Comparison of ENCODE assay signal across 17 cellular contexts in genomic region chr3:5115506-5116162, GRCh38. TPM values are rescaled to one million over a fixed set of nuclear protein-coding genes. Genes with fewer than 3 reads are reported as not detected.
A peak's percentile ranks its signal among the peaks of the same experiment; 100 is the strongest.
DNase-seq lines count a peak whose midpoint lies in the region; ATAC-seq and TF ChIP-seq lines count a peak whose summit lies in the region.
"Had no signal": no experiment of that assay in that cellular context is flagged by ENCODE, and none has a peak within 500 bp of the region (broad histone marks: within the 10 kb centered on the region; RNA-seq: fewer than 3 reads in every experiment).

No MANE protein-coding gene starts in this region.

- no peak overlapping the region for H3K27ac ChIP-seq in mammary epithelial cell (ENCODE audit: insufficient read depth, low read depth, low read length)
- H3K27ac ChIP-seq in breast epithelium = no peak overlapping the region
- H3K27ac ChIP-seq in SK-N-MC = 0 out of 2 replicates have a peak overlapping the region, but pooled peaks have one; percentile 36
- peak overlapping the region; percentile 44 for H3K27ac ChIP-seq in vagina
- H3K27ac ChIP-seq: 22Rv1, left ventricle myocardium inferior, SJSA1, thyroid gland had no signal

- POLR2A ChIA-PET in Caco-2 (lab: Charles Lee) = no interaction called here

- CTCF ChIA-PET in mammary epithelial cell (lab: Charles Lee; ENCODE audit: low non-redundant PET) (no interaction called here), Caco-2 (lab: Charles Lee) (interaction anchor here (0.7 kb wide), 1 partner anchor 31 kb away, joined by 3 read pairs; no protein-coding TSS in a partner anchor)

- intact Hi-C loops in mammary epithelial cell (cut with micrococcal nuclease) (no loop called here), breast epithelium (cut with DNase I; ENCODE audit: low total_unique reads) (no loop called here), vagina (cut with DNase I) (no loop called here), Caco-2 (cut with micrococcal nuclease; ENCODE audit: unreplicated experiment) (no loop called here)

- H3K9ac ChIP-seq in mammary epithelial cell (ENCODE audit: insufficient read depth, low read length) (no peak overlapping the region), SK-N-MC (ENCODE audit: insufficient read length) (no peak overlapping the region)

- no peak overlapping the region for H3K27ac Mint-ChIP-seq in Caco-2 (ENCODE audit: unreplicated experiment)

- peak; percentile 55 for ATAC-seq in HG02623 (IDR thresholded peaks at IDR 0.05; ENCODE audit: unreplicated experiment)
- no peak for ATAC-seq in left lobe of liver

- peaks cover 6% of the 10 kb centered on the region for H3K4me1 Mint-ChIP-seq in Caco-2 (ENCODE audit: low read depth, unreplicated experiment)
- H3K4me1 Mint-ChIP-seq: central memory CD8-positive, alpha-beta T cell; neural crest cell had no signal

- WGBS in mammary epithelial cell (ENCODE audit: low coverage, missing lambda C conversion rate) = 87% methylated on average over 5 of the region's 6 CpGs

- no peaks in the 10 kb centered on the region for H3K9me3 Mint-ChIP-seq in Caco-2 (ENCODE audit: unreplicated experiment)
- H3K9me3 Mint-ChIP-seq: central memory CD8-positive, alpha-beta T cell had no signal

- no peaks in the 10 kb centered on the region for H3K79me2 ChIP-seq in mammary epithelial cell (ENCODE audit: insufficient read depth, low read length)

- no peak overlapping the region for H3K4me3 Mint-ChIP-seq in Caco-2 (ENCODE audit: unreplicated experiment)
- H3K4me3 Mint-ChIP-seq: activated naive CD8-positive, alpha-beta T cell; central memory CD8-positive, alpha-beta T cell; neural crest cell had no signal

- H3K9me3 ChIP-seq in mammary epithelial cell (replicated peaks; ENCODE audit: insufficient read depth, low read length) = no peaks in the 10 kb centered on the region
- H3K9me3 ChIP-seq in breast epithelium = no peaks in the 10 kb centered on the region
- no peaks in the 10 kb centered on the region for H3K9me3 ChIP-seq in SK-N-MC (ENCODE audit: low read depth, low read length)
- no peaks in the 10 kb centered on the region for H3K9me3 ChIP-seq in vagina
- 0 out of 2 replicates have a peak, but pooled peaks cover 2% of the 10 kb centered on the region for H3K9me3 ChIP-seq in Caco-2
- H3K9me3 ChIP-seq: left ventricle myocardium inferior, SJSA1, thyroid gland had no signal

- H3K4me3 ChIP-seq in mammary epithelial cell (replicated peaks in 1 of 3; ENCODE audit: insufficient read depth in 1 of 3, low read depth in 2 of 3, low read length in 3 of 3) (no peak overlapping the region), breast epithelium (no peak overlapping the region), SK-N-MC (no peak overlapping the region), vagina (no peak overlapping the region), Caco-2 (ENCODE audit: low read depth, low read length) (no peak overlapping the region)
- H3K4me3 ChIP-seq: left ventricle myocardium inferior, SJSA1, thyroid gland had no signal

- peak overlapping the region; percentile 41 for H2AFZ ChIP-seq in mammary epithelial cell (ENCODE audit: low read depth, low read length)

- H3K36me3 Mint-ChIP-seq in Caco-2 (ENCODE audit: insufficient read depth, unreplicated experiment) = no peaks in the 10 kb centered on the region
- H3K36me3 Mint-ChIP-seq: activated naive CD8-positive, alpha-beta T cell had no signal

- BruUV-seq in mammary epithelial cell (replicated peaks; lab: Mats Ljungman, UMichigan) (no TSS peak), Caco-2 (replicated peaks; lab: Mats Ljungman, UMichigan) (no TSS peak)

- no peak for TF ChIP-seq POLR2A in breast epithelium (IDR thresholded peaks at IDR 0.05)
- TF ChIP-seq POLR2A in vagina (IDR thresholded peaks at IDR 0.05) = no peak

- H3K27me3 Mint-ChIP-seq in Caco-2 (ENCODE audit: insufficient read depth, unreplicated experiment) = no peaks in the 10 kb centered on the region
- H3K27me3 Mint-ChIP-seq: activated naive CD8-positive, alpha-beta T cell; central memory CD8-positive, alpha-beta T cell had no signal

- no peaks in the 10 kb centered on the region for H3K27me3 ChIP-seq in mammary epithelial cell (ENCODE audit: insufficient read depth, low read length)
- no peaks in the 10 kb centered on the region for H3K27me3 ChIP-seq in breast epithelium
- no peaks in the 10 kb centered on the region for H3K27me3 ChIP-seq in vagina
- no peaks in the 10 kb centered on the region for H3K27me3 ChIP-seq in Caco-2 (replicated peaks; ENCODE audit: control insufficient read depth, insufficient read depth, low read length)
- H3K27me3 ChIP-seq: SJSA1, thyroid gland had no signal

- H3K4me2 ChIP-seq in mammary epithelial cell (ENCODE audit: insufficient read depth, low read depth, low read length) = no peak overlapping the region

- no peaks in the 10 kb centered on the region for H4K20me1 ChIP-seq in mammary epithelial cell (ENCODE audit: insufficient read depth, low read length)

- H3K36me3 ChIP-seq in mammary epithelial cell (ENCODE audit: insufficient read depth, low read length) (no peaks in the 10 kb centered on the region), breast epithelium (no peaks in the 10 kb centered on the region), SK-N-MC (ENCODE audit: insufficient read depth, low read length) (no peaks in the 10 kb centered on the region), vagina (no peaks in the 10 kb centered on the region), Caco-2 (ENCODE audit: control insufficient read depth, insufficient read depth, low read length) (no peaks in the 10 kb centered on the region)
- H3K36me3 ChIP-seq: left ventricle myocardium inferior, SJSA1, thyroid gland had no signal

- in situ Hi-C loops in mammary epithelial cell (cut with MboI; ENCODE audit: low sequenced_read_pairs in 2 of 2) = no loop called here

- DNase-seq in mammary epithelial cell = no peak
- no peak for DNase-seq in breast epithelium (ENCODE audit: low spot score in 2 of 2)
- DNase-seq in SK-N-MC (ENCODE audit: low read depth, low spot score) = no peak
- DNase-seq in vagina (ENCODE audit: extremely low spot score in 2 of 2) = no peak
- no peak for DNase-seq in hepatic stellate cell (ENCODE audit: low spot score)
- DNase-seq in left lobe of liver (ENCODE audit: low spot score) = no peak
- no peak for DNase-seq in Caco-2
- DNase-seq: activated CD8-positive, alpha-beta memory T cell treated with anti-CD3 and anti-CD28 coated beads, Interleukin-2, amount 50 U/mL, for 4 hours; left ventricle myocardium inferior; NCI-H2171; thyroid gland had no signal

- dilution Hi-C loops in mammary epithelial cell (cut with HindIII; ENCODE audit: low sequenced_read_pairs) = no loop called here

- H3K4me1 ChIP-seq in mammary epithelial cell (ENCODE audit: insufficient read depth, low read length) (no peaks in the 10 kb centered on the region), breast epithelium (no peaks in the 10 kb centered on the region), vagina (no peaks in the 10 kb centered on the region), Caco-2 (no peaks in the 10 kb centered on the region)
- H3K4me1 ChIP-seq: left ventricle myocardium inferior, SJSA1, thyroid gland had no signal

- TF ChIP-seq CTCF in mammary epithelial cell (conservative IDR thresholded peaks at IDR 0.05 in 1 of 2, IDR thresholded peaks at IDR 0.05 in 1 of 2; ENCODE audit: extremely low read depth in 1 of 2, insufficient read depth in 1 of 2, low read depth in 1 of 2, low read length in 2 of 2) (no peak), breast epithelium (IDR thresholded peaks at IDR 0.05) (no peak), vagina (IDR thresholded peaks at IDR 0.05) (no peak), Caco-2 (IDR thresholded peaks at IDR 0.05; ENCODE audit: insufficient read depth in 1 of 2, low read depth in 1 of 2, low read length in 1 of 2, severe bottlenecking in 1 of 2, unreplicated experiment in 1 of 2) (no peak)

RNA-seq across cellular contexts. Expression of gene ARL8B, which starts 6.5 kb away (rescaled TPM):
- 10 to 100 TPM; 60.7 to 77.8 TPM for total RNA-seq in mammary epithelial cell
- 42.8 TPM for polyA plus RNA-seq in mammary epithelial cell
- polyA minus RNA-seq in mammary epithelial cell = 75.5 TPM
- total RNA-seq in breast epithelium = 10 to 100 TPM; 47.2 to 68.5 (median 52.3) TPM
- total RNA-seq in vagina = 44.4 TPM
- 22.2 TPM for total RNA-seq in left lobe of liver
- 56.1 and 65.0 TPM in 2 replicates for total RNA-seq in Caco-2 (2022)

Comparison
In these comparisons a context has a peak if more than half of its experiments do, and no peak if none do; other contexts are left out.
1. H3K27ac ChIP-seq: peak in SK-N-MC (single experiment) and vagina (single experiment); none in mammary epithelial cell (single experiment) and breast epithelium (0 of 2).